1 cellular context compared by ENCODE assay signal in the genomic region with DNA sequence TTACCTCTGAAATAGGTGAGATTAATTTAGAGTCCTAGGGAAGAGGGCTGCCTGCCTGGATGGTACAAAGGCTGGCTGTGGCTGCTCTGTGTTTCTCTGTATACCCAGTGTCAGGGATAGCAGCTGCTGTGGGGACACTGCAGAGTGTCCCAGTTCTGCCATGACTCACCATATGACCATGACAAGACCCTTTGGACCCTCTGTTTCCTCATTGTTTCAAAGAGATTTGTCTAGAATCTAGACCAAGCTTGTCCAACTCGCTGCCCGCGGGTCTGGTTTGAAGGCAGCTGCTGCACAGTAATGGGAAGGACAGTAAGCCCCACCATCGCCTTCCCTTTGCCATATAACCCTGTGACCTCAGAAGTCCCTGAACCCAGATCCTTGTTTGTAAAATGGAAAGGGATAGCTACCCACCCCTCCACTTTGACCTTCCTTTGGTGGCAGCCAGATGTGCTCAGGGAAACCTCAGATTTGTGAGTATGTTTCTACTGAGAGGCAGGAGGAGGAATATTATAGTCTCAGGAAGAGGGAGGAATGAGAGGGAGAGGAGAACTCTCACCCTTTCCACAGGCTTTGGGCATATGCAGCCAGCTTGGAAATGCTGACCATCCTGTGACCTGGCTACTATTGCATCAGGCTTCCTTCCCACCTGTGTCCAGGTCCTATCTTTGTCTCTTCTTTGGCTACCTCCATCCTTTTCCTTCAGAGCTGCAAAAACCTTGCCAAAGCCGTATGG.
A peak's percentile ranks its signal among the peaks of the same experiment; 100 is the strongest.
TF ChIP-seq lines count a peak whose summit lies in the region.

No MANE protein-coding gene starts in this region.

TF ChIP-seq in HepG2, 621 proteins besides CTCF, POLR2A, EP300 and RAD21 (continued from another document and continues in another):
- TF ChIP-seq, protein P1, sequence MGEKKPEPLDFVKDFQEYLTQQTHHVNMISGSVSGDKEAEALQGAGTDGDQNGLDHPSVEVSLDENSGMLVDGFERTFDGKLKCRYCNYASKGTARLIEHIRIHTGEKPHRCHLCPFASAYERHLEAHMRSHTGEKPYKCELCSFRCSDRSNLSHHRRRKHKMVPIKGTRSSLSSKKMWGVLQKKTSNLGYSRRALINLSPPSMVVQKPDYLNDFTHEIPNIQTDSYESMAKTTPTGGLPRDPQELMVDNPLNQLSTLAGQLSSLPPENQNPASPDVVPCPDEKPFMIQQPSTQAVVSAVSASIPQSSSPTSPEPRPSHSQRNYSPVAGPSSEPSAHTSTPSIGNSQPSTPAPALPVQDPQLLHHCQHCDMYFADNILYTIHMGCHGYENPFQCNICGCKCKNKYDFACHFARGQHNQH (CRISPR knock-in tag; IDR thresholded peaks at IDR 0.05), result no peak
- TF ChIP-seq TP53 (CRISPR knock-in tag; conservative IDR thresholded peaks at IDR 0.05), result no peak
- no peak for TF ChIP-seq ATM (IDR thresholded peaks at IDR 0.05; ENCODE audit: borderline replicate concordance)
- TF ChIP-seq, protein P2, sequence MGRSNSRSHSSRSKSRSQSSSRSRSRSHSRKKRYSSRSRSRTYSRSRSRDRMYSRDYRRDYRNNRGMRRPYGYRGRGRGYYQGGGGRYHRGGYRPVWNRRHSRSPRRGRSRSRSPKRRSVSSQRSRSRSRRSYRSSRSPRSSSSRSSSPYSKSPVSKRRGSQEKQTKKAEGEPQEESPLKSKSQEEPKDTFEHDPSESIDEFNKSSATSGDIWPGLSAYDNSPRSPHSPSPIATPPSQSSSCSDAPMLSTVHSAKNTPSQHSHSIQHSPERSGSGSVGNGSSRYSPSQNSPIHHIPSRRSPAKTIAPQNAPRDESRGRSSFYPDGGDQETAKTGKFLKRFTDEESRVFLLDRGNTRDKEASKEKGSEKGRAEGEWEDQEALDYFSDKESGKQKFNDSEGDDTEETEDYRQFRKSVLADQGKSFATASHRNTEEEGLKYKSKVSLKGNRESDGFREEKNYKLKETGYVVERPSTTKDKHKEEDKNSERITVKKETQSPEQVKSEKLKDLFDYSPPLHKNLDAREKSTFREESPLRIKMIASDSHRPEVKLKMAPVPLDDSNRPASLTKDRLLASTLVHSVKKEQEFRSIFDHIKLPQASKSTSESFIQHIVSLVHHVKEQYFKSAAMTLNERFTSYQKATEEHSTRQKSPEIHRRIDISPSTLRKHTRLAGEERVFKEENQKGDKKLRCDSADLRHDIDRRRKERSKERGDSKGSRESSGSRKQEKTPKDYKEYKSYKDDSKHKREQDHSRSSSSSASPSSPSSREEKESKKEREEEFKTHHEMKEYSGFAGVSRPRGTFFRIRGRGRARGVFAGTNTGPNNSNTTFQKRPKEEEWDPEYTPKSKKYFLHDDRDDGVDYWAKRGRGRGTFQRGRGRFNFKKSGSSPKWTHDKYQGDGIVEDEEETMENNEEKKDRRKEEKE (IDR thresholded peaks at IDR 0.05), result no peak
- TF ChIP-seq SMARCE1 (IDR thresholded peaks at IDR 0.05; ENCODE audit: borderline replicate concordance), result no peak
- TF ChIP-seq, protein P3, sequence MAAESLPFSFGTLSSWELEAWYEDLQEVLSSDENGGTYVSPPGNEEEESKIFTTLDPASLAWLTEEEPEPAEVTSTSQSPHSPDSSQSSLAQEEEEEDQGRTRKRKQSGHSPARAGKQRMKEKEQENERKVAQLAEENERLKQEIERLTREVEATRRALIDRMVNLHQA (CRISPR knock-in tag; IDR thresholded peaks at IDR 0.05), result no peak
- TF ChIP-seq CHCHD3 (CRISPR knock-in tag; IDR thresholded peaks at IDR 0.05), result no peak
- TF ChIP-seq, protein P4, sequence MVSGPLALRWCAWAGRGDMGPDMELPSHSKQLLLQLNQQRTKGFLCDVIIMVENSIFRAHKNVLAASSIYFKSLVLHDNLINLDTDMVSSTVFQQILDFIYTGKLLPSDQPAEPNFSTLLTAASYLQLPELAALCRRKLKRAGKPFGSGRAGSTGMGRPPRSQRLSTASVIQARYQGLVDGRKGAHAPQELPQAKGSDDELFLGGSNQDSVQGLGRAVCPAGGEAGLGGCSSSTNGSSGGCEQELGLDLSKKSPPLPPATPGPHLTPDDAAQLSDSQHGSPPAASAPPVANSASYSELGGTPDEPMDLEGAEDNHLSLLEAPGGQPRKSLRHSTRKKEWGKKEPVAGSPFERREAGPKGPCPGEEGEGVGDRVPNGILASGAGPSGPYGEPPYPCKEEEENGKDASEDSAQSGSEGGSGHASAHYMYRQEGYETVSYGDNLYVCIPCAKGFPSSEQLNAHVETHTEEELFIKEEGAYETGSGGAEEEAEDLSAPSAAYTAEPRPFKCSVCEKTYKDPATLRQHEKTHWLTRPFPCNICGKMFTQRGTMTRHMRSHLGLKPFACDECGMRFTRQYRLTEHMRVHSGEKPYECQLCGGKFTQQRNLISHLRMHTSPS (CRISPR knock-in tag; IDR thresholded peaks at IDR 0.05; ENCODE audit: low read depth), result no peak; the same call in 1 of the 2 replicates
- no peak for TF ChIP-seq RBM22 (optimal IDR thresholded peaks at IDR 0.05; ENCODE audit: low read length)
- TF ChIP-seq CHD4 (IDR thresholded peaks at IDR 0.05; ENCODE audit: borderline replicate concordance, low read length), result no peak
- TF ChIP-seq ZNF207 (IDR thresholded peaks at IDR 0.05; ENCODE audit: borderline replicate concordance), result no peak
- TF ChIP-seq PPARG (CRISPR knock-in tag; conservative IDR thresholded peaks at IDR 0.05), result peak; percentile 31; the same call in 1 of the 2 replicates
- TF ChIP-seq, protein P5, sequence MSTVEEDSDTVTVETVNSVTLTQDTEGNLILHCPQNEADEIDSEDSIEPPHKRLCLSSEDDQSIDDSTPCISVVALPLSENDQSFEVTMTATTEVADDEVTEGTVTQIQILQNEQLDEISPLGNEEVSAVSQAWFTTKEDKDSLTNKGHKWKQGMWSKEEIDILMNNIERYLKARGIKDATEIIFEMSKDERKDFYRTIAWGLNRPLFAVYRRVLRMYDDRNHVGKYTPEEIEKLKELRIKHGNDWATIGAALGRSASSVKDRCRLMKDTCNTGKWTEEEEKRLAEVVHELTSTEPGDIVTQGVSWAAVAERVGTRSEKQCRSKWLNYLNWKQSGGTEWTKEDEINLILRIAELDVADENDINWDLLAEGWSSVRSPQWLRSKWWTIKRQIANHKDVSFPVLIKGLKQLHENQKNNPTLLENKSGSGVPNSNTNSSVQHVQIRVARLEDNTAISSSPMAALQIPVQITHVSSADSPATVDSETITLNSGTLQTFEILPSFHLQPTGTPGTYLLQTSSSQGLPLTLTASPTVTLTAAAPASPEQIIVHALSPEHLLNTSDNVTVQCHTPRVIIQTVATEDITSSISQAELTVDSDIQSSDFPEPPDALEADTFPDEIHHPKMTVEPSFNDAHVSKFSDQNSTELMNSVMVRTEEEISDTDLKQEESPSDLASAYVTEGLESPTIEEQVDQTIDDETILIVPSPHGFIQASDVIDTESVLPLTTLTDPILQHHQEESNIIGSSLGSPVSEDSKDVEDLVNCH (CRISPR knock-in tag; IDR thresholded peaks at IDR 0.05), result no peak
- TF ChIP-seq TGIF2 (CRISPR knock-in tag; IDR thresholded peaks at IDR 0.05), result no peak
- TF ChIP-seq FLYWCH1 (CRISPR knock-in tag; IDR thresholded peaks at IDR 0.05), result no peak
- TF ChIP-seq FOXA3 (CRISPR knock-in tag; IDR thresholded peaks at IDR 0.05), result 0 out of 2 replicates have a peak, but pooled peaks have one; percentile 10
- peak; percentile 54 for TF ChIP-seq SALL1 (CRISPR knock-in tag; IDR thresholded peaks at IDR 0.05)
- TF ChIP-seq CENPX (CRISPR knock-in tag; IDR thresholded peaks at IDR 0.05), result no peak
- no peak for TF ChIP-seq FOXA1 (IDR thresholded peaks at IDR 0.05)
- no peak for TF ChIP-seq FOXA1 (CRISPR knock-in tag; IDR thresholded peaks at IDR 0.05)
- TF ChIP-seq, protein P6, sequence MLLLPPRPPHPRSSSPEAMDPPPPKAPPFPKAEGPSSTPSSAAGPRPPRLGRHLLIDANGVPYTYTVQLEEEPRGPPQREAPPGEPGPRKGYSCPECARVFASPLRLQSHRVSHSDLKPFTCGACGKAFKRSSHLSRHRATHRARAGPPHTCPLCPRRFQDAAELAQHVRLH (CRISPR knock-in tag; IDR thresholded peaks at IDR 0.05; ENCODE audit: borderline replicate concordance, low read depth), result 0 out of 2 replicates have a peak, but pooled peaks have one; percentile 25
- no peak for TF ChIP-seq ERF (CRISPR knock-in tag; IDR thresholded peaks at IDR 0.05)
- TF ChIP-seq ZNF350 (CRISPR knock-in tag; IDR thresholded peaks at IDR 0.05; ENCODE audit: borderline replicate concordance, low read depth), result no peak
- no peak for TF ChIP-seq POLR2G (IDR thresholded peaks at IDR 0.05; ENCODE audit: low read depth, low read length)
- no peak for TF ChIP-seq PRMT3 (CRISPR knock-in tag; IDR thresholded peaks at IDR 0.05; ENCODE audit: borderline replicate concordance, low read depth)
- TF ChIP-seq, protein P7, sequence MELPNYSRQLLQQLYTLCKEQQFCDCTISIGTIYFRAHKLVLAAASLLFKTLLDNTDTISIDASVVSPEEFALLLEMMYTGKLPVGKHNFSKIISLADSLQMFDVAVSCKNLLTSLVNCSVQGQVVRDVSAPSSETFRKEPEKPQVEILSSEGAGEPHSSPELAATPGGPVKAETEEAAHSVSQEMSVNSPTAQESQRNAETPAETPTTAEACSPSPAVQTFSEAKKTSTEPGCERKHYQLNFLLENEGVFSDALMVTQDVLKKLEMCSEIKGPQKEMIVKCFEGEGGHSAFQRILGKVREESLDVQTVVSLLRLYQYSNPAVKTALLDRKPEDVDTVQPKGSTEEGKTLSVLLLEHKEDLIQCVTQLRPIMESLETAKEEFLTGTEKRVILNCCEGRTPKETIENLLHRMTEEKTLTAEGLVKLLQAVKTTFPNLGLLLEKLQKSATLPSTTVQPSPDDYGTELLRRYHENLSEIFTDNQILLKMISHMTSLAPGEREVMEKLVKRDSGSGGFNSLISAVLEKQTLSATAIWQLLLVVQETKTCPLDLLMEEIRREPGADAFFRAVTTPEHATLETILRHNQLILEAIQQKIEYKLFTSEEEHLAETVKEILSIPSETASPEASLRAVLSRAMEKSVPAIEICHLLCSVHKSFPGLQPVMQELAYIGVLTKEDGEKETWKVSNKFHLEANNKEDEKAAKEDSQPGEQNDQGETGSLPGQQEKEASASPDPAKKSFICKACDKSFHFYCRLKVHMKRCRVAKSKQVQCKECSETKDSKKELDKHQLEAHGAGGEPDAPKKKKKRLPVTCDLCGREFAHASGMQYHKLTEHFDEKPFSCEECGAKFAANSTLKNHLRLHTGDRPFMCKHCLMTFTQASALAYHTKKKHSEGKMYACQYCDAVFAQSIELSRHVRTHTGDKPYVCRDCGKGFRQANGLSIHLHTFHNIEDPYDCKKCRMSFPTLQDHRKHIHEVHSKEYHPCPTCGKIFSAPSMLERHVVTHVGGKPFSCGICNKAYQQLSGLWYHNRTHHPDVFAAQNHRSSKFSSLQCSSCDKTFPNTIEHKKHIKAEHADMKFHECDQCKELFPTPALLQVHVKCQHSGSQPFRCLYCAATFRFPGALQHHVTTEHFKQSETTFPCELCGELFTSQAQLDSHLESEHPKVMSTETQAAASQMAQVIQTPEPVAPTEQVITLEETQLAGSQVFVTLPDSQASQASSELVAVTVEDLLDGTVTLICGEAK (IDR thresholded peaks at IDR 0.05), result no peak
- TF ChIP-seq, protein P7 (CRISPR knock-in tag; IDR thresholded peaks at IDR 0.05), result no peak
- TF ChIP-seq PITX1 (CRISPR knock-in tag; IDR thresholded peaks at IDR 0.05), result no peak
- TF ChIP-seq GATAD2A (CRISPR knock-in tag; IDR thresholded peaks at IDR 0.05), result peak; percentile 64
- TF ChIP-seq, protein P8, sequence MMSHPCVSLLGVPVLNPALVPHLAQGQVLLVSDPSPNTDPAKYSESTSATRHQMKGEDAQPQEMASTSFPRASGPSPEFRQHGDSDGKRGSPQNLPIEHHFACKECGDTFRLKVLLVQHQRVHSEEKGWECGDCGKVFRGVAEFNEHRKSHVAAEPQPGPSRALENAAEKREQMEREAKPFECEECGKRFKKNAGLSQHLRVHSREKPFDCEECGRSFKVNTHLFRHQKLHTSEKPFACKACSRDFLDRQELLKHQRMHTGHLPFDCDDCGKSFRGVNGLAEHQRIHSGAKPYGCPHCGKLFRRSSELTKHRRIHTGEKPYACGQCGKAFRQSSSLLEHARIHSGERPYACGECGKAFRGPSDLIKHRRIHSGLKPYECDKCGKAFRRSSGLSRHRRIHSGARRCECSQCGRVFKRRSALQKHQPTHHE (CRISPR knock-in tag; IDR thresholded peaks at IDR 0.05; ENCODE audit: borderline replicate concordance), result no peak
- TF ChIP-seq, protein P9, sequence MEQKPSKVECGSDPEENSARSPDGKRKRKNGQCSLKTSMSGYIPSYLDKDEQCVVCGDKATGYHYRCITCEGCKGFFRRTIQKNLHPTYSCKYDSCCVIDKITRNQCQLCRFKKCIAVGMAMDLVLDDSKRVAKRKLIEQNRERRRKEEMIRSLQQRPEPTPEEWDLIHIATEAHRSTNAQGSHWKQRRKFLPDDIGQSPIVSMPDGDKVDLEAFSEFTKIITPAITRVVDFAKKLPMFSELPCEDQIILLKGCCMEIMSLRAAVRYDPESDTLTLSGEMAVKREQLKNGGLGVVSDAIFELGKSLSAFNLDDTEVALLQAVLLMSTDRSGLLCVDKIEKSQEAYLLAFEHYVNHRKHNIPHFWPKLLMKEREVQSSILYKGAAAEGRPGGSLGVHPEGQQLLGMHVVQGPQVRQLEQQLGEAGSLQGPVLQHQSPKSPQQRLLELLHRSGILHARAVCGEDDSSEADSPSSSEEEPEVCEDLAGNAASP (CRISPR knock-in tag; IDR thresholded peaks at IDR 0.05; ENCODE audit: borderline replicate concordance), result 0 out of 2 replicates have a peak, but pooled peaks have one; percentile 14
